1 cellular context compared by ENCODE assay signal in genomic region chr9:18485691-18486090, GRCh38.
TF ChIP-seq lines count a peak whose summit lies in the region.

No MANE protein-coding gene starts in this region.

TF ChIP-seq in IMR-90, 13 proteins besides CTCF, POLR2A, EP300 and RAD21 (continued from another document):
- TF ChIP-seq RCOR1 (IDR thresholded peaks at IDR 0.05; ENCODE audit: insufficient replicate concordance, low read length) (no peak), SMC3 (IDR thresholded peaks at IDR 0.05; ENCODE audit: low read depth, low read length) (no peak), CHD1 (IDR thresholded peaks at IDR 0.05; ENCODE audit: low read depth, low read length) (no peak), MXI1 (IDR thresholded peaks at IDR 0.05; ENCODE audit: borderline replicate concordance, low read depth, low read length) (no peak)
- TF ChIP-seq, protein P1, sequence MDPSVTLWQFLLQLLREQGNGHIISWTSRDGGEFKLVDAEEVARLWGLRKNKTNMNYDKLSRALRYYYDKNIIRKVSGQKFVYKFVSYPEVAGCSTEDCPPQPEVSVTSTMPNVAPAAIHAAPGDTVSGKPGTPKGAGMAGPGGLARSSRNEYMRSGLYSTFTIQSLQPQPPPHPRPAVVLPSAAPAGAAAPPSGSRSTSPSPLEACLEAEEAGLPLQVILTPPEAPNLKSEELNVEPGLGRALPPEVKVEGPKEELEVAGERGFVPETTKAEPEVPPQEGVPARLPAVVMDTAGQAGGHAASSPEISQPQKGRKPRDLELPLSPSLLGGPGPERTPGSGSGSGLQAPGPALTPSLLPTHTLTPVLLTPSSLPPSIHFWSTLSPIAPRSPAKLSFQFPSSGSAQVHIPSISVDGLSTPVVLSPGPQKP (IDR thresholded peaks at IDR 0.05; ENCODE audit: borderline replicate concordance, low read depth, low read length): no peak
